ENCODE assay signal across 8 cellular contexts in the genomic region with DNA sequence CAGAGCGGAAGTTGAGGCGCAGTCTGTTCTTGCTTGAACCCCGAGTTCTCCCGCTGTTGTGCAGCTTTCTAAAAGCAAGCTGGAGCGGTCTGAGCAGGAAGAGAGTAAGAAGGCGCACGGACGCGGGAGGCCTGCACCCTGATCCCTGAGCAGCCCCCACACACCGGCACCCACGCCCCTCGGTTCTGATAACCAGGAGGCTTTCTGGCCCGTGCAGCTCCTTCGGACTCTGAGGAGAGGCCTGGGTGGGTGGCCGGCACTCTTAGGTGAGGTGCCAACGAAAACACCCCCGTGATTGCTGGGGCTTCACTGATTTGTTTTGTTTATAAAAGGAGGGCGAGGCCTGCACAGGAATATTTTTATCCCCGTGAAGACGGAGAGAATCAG. TPM values are rescaled to one million over a fixed set of nuclear protein-coding genes. Genes with fewer than 3 reads are reported as not detected.
DNase-seq lines count a peak whose midpoint lies in the region; ATAC-seq and TF ChIP-seq lines count a peak whose summit lies in the region.
"Had no signal": no experiment of that assay in that cellular context is flagged by ENCODE, and none has a peak within 500 bp of the region (broad histone marks: within the 10 kb centered on the region; RNA-seq: fewer than 3 reads in every experiment).

No MANE protein-coding gene starts in this region.

- no peak overlapping the region for H3K4me3 ChIP-seq in H7 (ENCODE audit: insufficient read depth, low read depth, low read length)

- H3K4me1 Mint-ChIP-seq in activated B cell treated with CpG ODN at 0.5 μM for 24 hours: peaks cover 69% of the 10 kb centered on the region
- peaks cover 54 to 78% of the 10 kb centered on the region in 2 donors for H3K4me1 Mint-ChIP-seq in stimulated activated naive B cell treated with anti-CD40 and anti-IgM and Interleukin-4, amounts not matched to agents 10 μg/mL and 1 μg/mL and 100 μg/mL, for 72 hours

- H3K27me3 Mint-ChIP-seq in activated B cell treated with CpG ODN at 0.5 μM for 24 hours: no peaks in the 10 kb centered on the region
- H3K27me3 Mint-ChIP-seq in stimulated activated naive B cell treated with anti-CD40 and anti-IgM and Interleukin-4, amounts not matched to agents 10 μg/mL and 1 μg/mL and 100 μg/mL, for 72 hours: no peaks in the 10 kb centered on the region

- no peaks in the 10 kb centered on the region for H3K27me3 ChIP-seq in H7 (ENCODE audit: control insufficient read depth, insufficient read depth, low read length)

- ATAC-seq in activated B cell treated with CpG ODN at 0.5 μM for 24 hours (ENCODE audit: low read depth) (no peak), left colon (peak; percentile 10)
- no peak for ATAC-seq in stimulated activated naive B cell treated with anti-CD40 and anti-IgM and Interleukin-4, amounts not matched to agents 10 μg/mL and 1 μg/mL and 100 μg/mL, for 72 hours (replicated peaks)

- peaks cover 26% of the 10 kb centered on the region for H3K36me3 Mint-ChIP-seq in activated B cell treated with CpG ODN at 0.5 μM for 24 hours (ENCODE audit: low read depth)
- H3K36me3 Mint-ChIP-seq in stimulated activated naive B cell treated with anti-CD40 and anti-IgM and Interleukin-4, amounts not matched to agents 10 μg/mL and 1 μg/mL and 100 μg/mL, for 72 hours: peaks cover 38 to 63% of the 10 kb centered on the region in 2 donors

- TF ChIP-seq CTCF in activated B cell treated with CpG ODN at 0.5 μM for 24 hours (IDR thresholded peaks at IDR 0.05): no peak

- CTCF ChIA-PET in activated B cell treated with CpG ODN at 0.5 μM for 24 hours (lab: Charles Lee): no interaction called here

- DNase-seq in H7 (peak; percentile 46), activated B cell treated with CpG ODN at 0.5 μM for 24 hours (no peak), left colon (no peak), NCI-H146 (lab: John Stamatoyannopoulos, UW) (no peak), NCI-H1417 treated with DMSO at 0.1 percent for 48 hours (lab: John Stamatoyannopoulos, UW) (no peak), T-helper 9 cell (no peak)
- no peak for DNase-seq in stimulated activated naive B cell treated with anti-CD40 and anti-IgM and Interleukin-4, amounts not matched to agents 10 μg/mL and 1 μg/mL and 100 μg/mL, for 72 hours
- DNase-seq: posterior cingulate gyrus had no signal

- H3K4me3 Mint-ChIP-seq in activated B cell treated with CpG ODN at 0.5 μM for 24 hours: no peak overlapping the region
- H3K4me3 Mint-ChIP-seq in stimulated activated naive B cell treated with anti-CD40 and anti-IgM and Interleukin-4, amounts not matched to agents 10 μg/mL and 1 μg/mL and 100 μg/mL, for 72 hours: peak overlapping the region; percentile 66 to 69

- no peaks in the 10 kb centered on the region for H3K9me3 Mint-ChIP-seq in activated B cell treated with CpG ODN at 0.5 μM for 24 hours
- H3K9me3 Mint-ChIP-seq in stimulated activated naive B cell treated with anti-CD40 and anti-IgM and Interleukin-4, amounts not matched to agents 10 μg/mL and 1 μg/mL and 100 μg/mL, for 72 hours: peaks cover 2 to 5% of the 10 kb centered on the region in 2 donors

- intact Hi-C loops in activated B cell treated with CpG ODN at 0.5 μM for 24 hours (cut with micrococcal nuclease): loop anchor here (2.0 to 5.0 kb wide), 3 partner anchors 18 to 325 kb away; a partner anchor contains a TSS
- intact Hi-C loops in left colon (cut with DNase I, micrococcal nuclease): no loop called here

- H3K27ac Mint-ChIP-seq in activated B cell treated with CpG ODN at 0.5 μM for 24 hours: peak overlapping the region; percentile 12
- H3K27ac Mint-ChIP-seq in stimulated activated naive B cell treated with anti-CD40 and anti-IgM and Interleukin-4, amounts not matched to agents 10 μg/mL and 1 μg/mL and 100 μg/mL, for 72 hours: peak overlapping the region; percentile 91

- POLR2A ChIA-PET in activated B cell treated with CpG ODN at 0.5 μM for 24 hours (lab: Charles Lee): interaction anchor here (2.6 kb wide), 1 partner anchor 18 kb away, joined by 7 read pairs; no protein-coding TSS in a partner anchor

- peaks cover 1% of the 10 kb centered on the region for H3K36me3 ChIP-seq in H7 (replicated peaks; ENCODE audit: control insufficient read depth, insufficient read depth, low read length)

RNA-seq across cellular contexts. Expression of a gene that starts 28.9 kb away (rescaled TPM):
- 0.07 TPM in 1 of 2 replicates, not detected in the other for total RNA-seq in H7 (2014; rRNA removed; shearing (Covaris generic))
- total RNA-seq in activated B cell treated with CpG ODN at 0.5 μM for 24 hours: 5.9 and 8.3 TPM in 2 replicates
- total RNA-seq in left colon: under 1 TPM in 1 of 2 donors, not detected in 1; 0.28 TPM
